Comparison of ENCODE assay signal across 1 cellular context in genomic region chr4:112153222-112153791, GRCh38.
TF ChIP-seq lines count a peak whose summit lies in the region.

No MANE protein-coding gene starts in this region.

TF ChIP-seq in K562, 482 proteins besides CTCF, POLR2A, EP300 and RAD21 (continued from another document and continues in another):
- TF ChIP-seq PBX2 (CRISPR knock-in tag; IDR thresholded peaks at IDR 0.05; ENCODE audit: low read depth), result no peak
- TF ChIP-seq PBX2 (tag; conservative IDR thresholded peaks at IDR 0.05; ENCODE audit: low read depth), result peak; percentile 66; the same call in 1 of the 2 replicates
- no peak for TF ChIP-seq THRAP3 (IDR thresholded peaks at IDR 0.05; ENCODE audit: borderline replicate concordance)
- no peak for TF ChIP-seq MIER1 (IDR thresholded peaks at IDR 0.05; ENCODE audit: low read depth)
- no peak for TF ChIP-seq CBX2 (IDR thresholded peaks at IDR 0.05; ENCODE audit: insufficient read depth, low read length, poor library complexity, severe bottlenecking)
- TF ChIP-seq HDAC2 (IDR thresholded peaks at IDR 0.05), result peak; percentile 65; the same call in 1 of the 2 replicates
- no peak for TF ChIP-seq TOE1 (IDR thresholded peaks at IDR 0.05; ENCODE audit: borderline replicate concordance)
- no peak for TF ChIP-seq TOE1 (CRISPR knock-in tag; IDR thresholded peaks at IDR 0.05; ENCODE audit: borderline replicate concordance, low read depth)
- no peak for TF ChIP-seq KDM4B (IDR thresholded peaks at IDR 0.05; ENCODE audit: borderline replicate concordance in 2 of 2, low read depth in 1 of 2)
- no peak for TF ChIP-seq ZBTB26 (CRISPR knock-in tag; IDR thresholded peaks at IDR 0.05)
- no peak for TF ChIP-seq MEF2D (tag; conservative IDR thresholded peaks at IDR 0.05; ENCODE audit: low read depth)
- TF ChIP-seq MXD1 (CRISPR knock-in tag; IDR thresholded peaks at IDR 0.05; ENCODE audit: borderline replicate concordance, poor library complexity, severe bottlenecking), result no peak
- TF ChIP-seq SMARCC2 (IDR thresholded peaks at IDR 0.05; ENCODE audit: low read depth), result peak; percentile 84
- peak in 1 of 2 experiments; percentile 36; a peak in 1 of 4 replicates for TF ChIP-seq TRIM24 (IDR thresholded peaks at IDR 0.05)
- TF ChIP-seq SMAD3 (CRISPR knock-in tag; conservative IDR thresholded peaks at IDR 0.05), result no peak
- no peak for TF ChIP-seq NFATC3 (IDR thresholded peaks at IDR 0.05)
- TF ChIP-seq CC2D1A (IDR thresholded peaks at IDR 0.05), result peak; percentile 53; the same call in 1 of the 2 replicates
- peak; percentile 61 for TF ChIP-seq ZNF592 (IDR thresholded peaks at IDR 0.05)
- TF ChIP-seq SMAD2 (IDR thresholded peaks at IDR 0.05; ENCODE audit: low read depth, low read length), result no peak
- no peak for TF ChIP-seq TRIM25 (IDR thresholded peaks at IDR 0.05; ENCODE audit: borderline replicate concordance)
- TF ChIP-seq E2F3 (CRISPR knock-in tag; IDR thresholded peaks at IDR 0.05), result no peak
- TF ChIP-seq ZNF551 (CRISPR knock-in tag; IDR thresholded peaks at IDR 0.05), result no peak
- no peak for TF ChIP-seq ZBED1 (IDR thresholded peaks at IDR 0.05)
- TF ChIP-seq NEUROD1 (IDR thresholded peaks at IDR 0.05; ENCODE audit: borderline replicate concordance, low read depth, low read length, partially characterized antibody), result no peak
- TF ChIP-seq ZNF143 (CRISPR knock-in tag; IDR thresholded peaks at IDR 0.05), result no peak
- no peak for TF ChIP-seq USF2 (CRISPR knock-in tag; IDR thresholded peaks at IDR 0.05)
- TF ChIP-seq POLR2H (tag; IDR thresholded peaks at IDR 0.05; ENCODE audit: low read depth), result no peak; the same call in 1 of the 2 replicates
- peak; percentile 48; the same call in 1 of the 2 replicates for TF ChIP-seq GATA2 (CRISPR knock-in tag; IDR thresholded peaks at IDR 0.05)
- 0 out of 2 replicates have a peak, but pooled peaks have one; percentile 28 for TF ChIP-seq ELF1 (tag; IDR thresholded peaks at IDR 0.05)
- no peak for TF ChIP-seq NFYB (IDR thresholded peaks at IDR 0.05; ENCODE audit: extremely low read depth, insufficient read length)
- TF ChIP-seq POU5F1 (IDR thresholded peaks at IDR 0.05; ENCODE audit: borderline replicate concordance, low read depth, low read length, partially characterized antibody), result no peak
- TF ChIP-seq NFE2 (IDR thresholded peaks at IDR 0.05; ENCODE audit: low read depth), result no peak
- TF ChIP-seq MGA (IDR thresholded peaks at IDR 0.05), result no peak; the same call in 1 of the 2 replicates
- TF ChIP-seq CREB5 (CRISPR knock-in tag; IDR thresholded peaks at IDR 0.05), result no peak
